ENCODE assay signal across 14 cellular contexts in genomic region chr6:142313284-142313683, GRCh38. TPM values are rescaled to one million over a fixed set of nuclear protein-coding genes. Genes with fewer than 3 reads are reported as not detected.
DNase-seq lines count a peak whose midpoint lies in the region; ATAC-seq and TF ChIP-seq lines count a peak whose summit lies in the region.
"Had no signal": no experiment of that assay in that cellular context is flagged by ENCODE, and none has a peak within 500 bp of the region (broad histone marks: within the 10 kb centered on the region; RNA-seq: fewer than 3 reads in every experiment).

No MANE protein-coding gene starts in this region.

- intact Hi-C loops in sciatic nerve (cut with DNase I), result no loop called here

- ATAC-seq in SK-N-SH treated with all-trans-retinoic acid at 6 μM for 48 hours (peak; percentile 85), sciatic nerve (peak; percentile 45), GM18909 (IDR thresholded peaks at IDR 0.05; ENCODE audit: poor library complexity, unreplicated experiment) (no peak), GM21737 (IDR thresholded peaks at IDR 0.05; ENCODE audit: unreplicated experiment) (no peak)
- ATAC-seq: natural killer cell had no signal

- no peak for TF ChIP-seq CTCF in fibroblast of villous mesenchyme (IDR thresholded peaks at IDR 0.05; ENCODE audit: insufficient read depth, low read depth, low read length)

- no peak overlapping the region for H3K4me3 ChIP-seq in fibroblast of villous mesenchyme (ENCODE audit: low read depth, low read length)
- H3K4me3 ChIP-seq: skin epidermis had no signal

- DNase-seq in HCEC 1CT (peak; percentile 23), fibroblast of villous mesenchyme (ENCODE audit: low read depth) (peak; percentile 81), sciatic nerve (ENCODE audit: low spot score) (no peak), COR-L47 (lab: John Stamatoyannopoulos, UW) (no peak)
- DNase-seq: amniotic stem cell, Caco-2, glutamatergic neuron, left cardiac atrium, natural killer cell, NCI-H1694 had no signal

TF ChIP-seq in SK-N-SH treated with all-trans-retinoic acid at 6 μM for 48 hours, 23 proteins besides CTCF, POLR2A, EP300 and RAD21:
- TF ChIP-seq, protein P1, sequence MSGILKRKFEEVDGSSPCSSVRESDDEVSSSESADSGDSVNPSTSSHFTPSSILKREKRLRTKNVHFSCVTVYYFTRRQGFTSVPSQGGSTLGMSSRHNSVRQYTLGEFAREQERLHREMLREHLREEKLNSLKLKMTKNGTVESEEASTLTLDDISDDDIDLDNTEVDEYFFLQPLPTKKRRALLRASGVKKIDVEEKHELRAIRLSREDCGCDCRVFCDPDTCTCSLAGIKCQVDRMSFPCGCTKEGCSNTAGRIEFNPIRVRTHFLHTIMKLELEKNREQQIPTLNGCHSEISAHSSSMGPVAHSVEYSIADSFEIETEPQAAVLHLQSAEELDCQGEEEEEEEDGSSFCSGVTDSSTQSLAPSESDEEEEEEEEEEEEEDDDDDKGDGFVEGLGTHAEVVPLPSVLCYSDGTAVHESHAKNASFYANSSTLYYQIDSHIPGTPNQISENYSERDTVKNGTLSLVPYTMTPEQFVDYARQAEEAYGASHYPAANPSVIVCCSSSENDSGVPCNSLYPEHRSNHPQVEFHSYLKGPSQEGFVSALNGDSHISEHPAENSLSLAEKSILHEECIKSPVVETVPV (CRISPR knock-in tag; IDR thresholded peaks at IDR 0.05), result no peak
- TF ChIP-seq BACH2 (CRISPR knock-in tag; IDR thresholded peaks at IDR 0.05; ENCODE audit: borderline replicate concordance) (no peak), RARB (CRISPR knock-in tag; IDR thresholded peaks at IDR 0.05) (no peak), CREB5 (CRISPR knock-in tag; IDR thresholded peaks at IDR 0.05; ENCODE audit: low read depth) (no peak), ZC3H10 (CRISPR knock-in tag; IDR thresholded peaks at IDR 0.05) (no peak), ZNF70 (CRISPR knock-in tag; IDR thresholded peaks at IDR 0.05) (no peak), OSR1 (CRISPR knock-in tag; IDR thresholded peaks at IDR 0.05) (no peak), GLIS3 (CRISPR knock-in tag; IDR thresholded peaks at IDR 0.05) (no peak), TCF4 (CRISPR knock-in tag; IDR thresholded peaks at IDR 0.05; ENCODE audit: borderline replicate concordance) (no peak), PPARA (CRISPR knock-in tag; IDR thresholded peaks at IDR 0.05; ENCODE audit: borderline replicate concordance) (no peak), ZFP3 (CRISPR knock-in tag; IDR thresholded peaks at IDR 0.05) (no peak), ZFP30 (CRISPR knock-in tag; IDR thresholded peaks at IDR 0.05) (no peak), ZNF8 (CRISPR knock-in tag; IDR thresholded peaks at IDR 0.05) (no peak), CSDC2 (CRISPR knock-in tag; IDR thresholded peaks at IDR 0.05) (no peak), ISL1 (CRISPR knock-in tag; IDR thresholded peaks at IDR 0.05) (no peak), TOX (CRISPR knock-in tag; IDR thresholded peaks at IDR 0.05; ENCODE audit: borderline replicate concordance) (no peak), ZNF565 (CRISPR knock-in tag; conservative IDR thresholded peaks at IDR 0.05; ENCODE audit: low read depth) (no peak)
- TF ChIP-seq, protein P2, sequence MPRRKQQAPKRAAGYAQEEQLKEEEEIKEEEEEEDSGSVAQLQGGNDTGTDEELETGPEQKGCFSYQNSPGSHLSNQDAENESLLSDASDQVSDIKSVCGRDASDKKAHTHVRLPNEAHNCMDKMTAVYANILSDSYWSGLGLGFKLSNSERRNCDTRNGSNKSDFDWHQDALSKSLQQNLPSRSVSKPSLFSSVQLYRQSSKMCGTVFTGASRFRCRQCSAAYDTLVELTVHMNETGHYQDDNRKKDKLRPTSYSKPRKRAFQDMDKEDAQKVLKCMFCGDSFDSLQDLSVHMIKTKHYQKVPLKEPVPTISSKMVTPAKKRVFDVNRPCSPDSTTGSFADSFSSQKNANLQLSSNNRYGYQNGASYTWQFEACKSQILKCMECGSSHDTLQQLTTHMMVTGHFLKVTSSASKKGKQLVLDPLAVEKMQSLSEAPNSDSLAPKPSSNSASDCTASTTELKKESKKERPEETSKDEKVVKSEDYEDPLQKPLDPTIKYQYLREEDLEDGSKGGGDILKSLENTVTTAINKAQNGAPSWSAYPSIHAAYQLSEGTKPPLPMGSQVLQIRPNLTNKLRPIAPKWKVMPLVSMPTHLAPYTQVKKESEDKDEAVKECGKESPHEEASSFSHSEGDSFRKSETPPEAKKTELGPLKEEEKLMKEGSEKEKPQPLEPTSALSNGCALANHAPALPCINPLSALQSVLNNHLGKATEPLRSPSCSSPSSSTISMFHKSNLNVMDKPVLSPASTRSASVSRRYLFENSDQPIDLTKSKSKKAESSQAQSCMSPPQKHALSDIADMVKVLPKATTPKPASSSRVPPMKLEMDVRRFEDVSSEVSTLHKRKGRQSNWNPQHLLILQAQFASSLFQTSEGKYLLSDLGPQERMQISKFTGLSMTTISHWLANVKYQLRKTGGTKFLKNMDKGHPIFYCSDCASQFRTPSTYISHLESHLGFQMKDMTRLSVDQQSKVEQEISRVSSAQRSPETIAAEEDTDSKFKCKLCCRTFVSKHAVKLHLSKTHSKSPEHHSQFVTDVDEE (CRISPR knock-in tag; IDR thresholded peaks at IDR 0.05), result no peak
- TF ChIP-seq, protein P3, sequence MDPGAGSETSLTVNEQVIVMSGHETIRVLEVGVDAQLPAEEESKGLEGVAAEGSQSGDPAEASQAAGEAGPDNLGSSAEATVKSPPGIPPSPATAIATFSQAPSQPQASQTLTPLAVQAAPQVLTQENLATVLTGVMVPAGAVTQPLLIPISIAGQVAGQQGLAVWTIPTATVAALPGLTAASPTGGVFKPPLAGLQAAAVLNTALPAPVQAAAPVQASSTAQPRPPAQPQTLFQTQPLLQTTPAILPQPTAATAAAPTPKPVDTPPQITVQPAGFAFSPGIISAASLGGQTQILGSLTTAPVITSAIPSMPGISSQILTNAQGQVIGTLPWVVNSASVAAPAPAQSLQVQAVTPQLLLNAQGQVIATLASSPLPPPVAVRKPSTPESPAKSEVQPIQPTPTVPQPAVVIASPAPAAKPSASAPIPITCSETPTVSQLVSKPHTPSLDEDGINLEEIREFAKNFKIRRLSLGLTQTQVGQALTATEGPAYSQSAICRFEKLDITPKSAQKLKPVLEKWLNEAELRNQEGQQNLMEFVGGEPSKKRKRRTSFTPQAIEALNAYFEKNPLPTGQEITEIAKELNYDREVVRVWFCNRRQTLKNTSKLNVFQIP (CRISPR knock-in tag; IDR thresholded peaks at IDR 0.05; ENCODE audit: borderline replicate concordance, low read depth), result no peak

RNA-seq across cellular contexts. Expression of gene ADGRG6, which starts 11.5 kb away (rescaled TPM):
- total RNA-seq in fibroblast of villous mesenchyme (33.2 and 153 TPM in 2 replicates), sciatic nerve (57.4 TPM)

Comparison
In these comparisons a context has a peak if more than half of its experiments do, and no peak if none do; other contexts are left out.
1. DNase-seq: peak in HCEC 1CT (single experiment) and fibroblast of villous mesenchyme (single experiment); none in sciatic nerve (single experiment) and COR-L47 (single experiment).
2. ATAC-seq: peak in SK-N-SH treated with all-trans-retinoic acid at 6 μM for 48 hours (single experiment) and sciatic nerve (single experiment); none in GM18909 (single experiment) and GM21737 (single experiment).